8 cellular contexts compared by ENCODE assay signal in genomic region chrX:51892921-51893745, GRCh38. TPM values are rescaled to one million over a fixed set of nuclear protein-coding genes. Genes with fewer than 3 reads are reported as not detected.
DNase-seq lines count a peak whose midpoint lies in the region; ATAC-seq and TF ChIP-seq lines count a peak whose summit lies in the region.

A gene with protein sequence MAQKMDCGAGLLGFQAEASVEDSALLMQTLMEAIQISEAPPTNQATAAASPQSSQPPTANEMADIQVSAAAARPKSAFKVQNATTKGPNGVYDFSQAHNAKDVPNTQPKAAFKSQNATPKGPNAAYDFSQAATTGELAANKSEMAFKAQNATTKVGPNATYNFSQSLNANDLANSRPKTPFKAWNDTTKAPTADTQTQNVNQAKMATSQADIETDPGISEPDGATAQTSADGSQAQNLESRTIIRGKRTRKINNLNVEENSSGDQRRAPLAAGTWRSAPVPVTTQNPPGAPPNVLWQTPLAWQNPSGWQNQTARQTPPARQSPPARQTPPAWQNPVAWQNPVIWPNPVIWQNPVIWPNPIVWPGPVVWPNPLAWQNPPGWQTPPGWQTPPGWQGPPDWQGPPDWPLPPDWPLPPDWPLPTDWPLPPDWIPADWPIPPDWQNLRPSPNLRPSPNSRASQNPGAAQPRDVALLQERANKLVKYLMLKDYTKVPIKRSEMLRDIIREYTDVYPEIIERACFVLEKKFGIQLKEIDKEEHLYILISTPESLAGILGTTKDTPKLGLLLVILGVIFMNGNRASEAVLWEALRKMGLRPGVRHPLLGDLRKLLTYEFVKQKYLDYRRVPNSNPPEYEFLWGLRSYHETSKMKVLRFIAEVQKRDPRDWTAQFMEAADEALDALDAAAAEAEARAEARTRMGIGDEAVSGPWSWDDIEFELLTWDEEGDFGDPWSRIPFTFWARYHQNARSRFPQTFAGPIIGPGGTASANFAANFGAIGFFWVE (plus strand): TSS chrX:51893623. CDS start chrX:51894305, 682 bp downstream.

- H3K4me3 Mint-ChIP-seq in natural killer cell treated with Interleukin-12 subunit alpha and Interleukin-12 subunit beta and Interleukin-15 and Interleukin-18, amount 100 ng/mL, for 72 hours: peak within 1 kb of the TSS; percentile 88

- peaks cover 5% of the 10 kb centered on the region; the same call in 1 of the 2 replicates for H3K4me1 ChIP-seq in HUES64 (ENCODE audit: insufficient read depth, low read length)

- WGBS in HUES64: 1% methylated on average over 33 of the region's 35 CpGs

- POLR2A ChIA-PET in RWPE1 (lab: Yijun Ruan, JAX; ENCODE audit: low non-redundant PET): no interaction called here

- no peak for TF ChIP-seq CTCF in RWPE1 (conservative IDR thresholded peaks at IDR 0.05; ENCODE audit: low read depth)
- no peak for TF ChIP-seq CTCF in fibroblast of the aortic adventitia (IDR thresholded peaks at IDR 0.05; ENCODE audit: insufficient read depth, low read length)

- H3K9me3 ChIP-seq in HUES64 (ENCODE audit: insufficient read depth, low read depth, low read length): no peaks in the 10 kb centered on the region

- H3K9me3 Mint-ChIP-seq in natural killer cell treated with Interleukin-12 subunit alpha and Interleukin-12 subunit beta and Interleukin-15 and Interleukin-18, amount 100 ng/mL, for 72 hours: no peaks in the 10 kb centered on the region

- peak; percentile 64 for ATAC-seq in GM21423 (IDR thresholded peaks at IDR 0.05; ENCODE audit: unreplicated experiment)
- peak; percentile 83 to 88 for ATAC-seq in natural killer cell treated with Interleukin-12 subunit alpha and Interleukin-12 subunit beta and Interleukin-15 and Interleukin-18, amount 100 ng/mL, for 72 hours
- ATAC-seq in stimulated activated naive CD8-positive, alpha-beta T cell treated with anti-CD3 and anti-CD28 coated beads, Interleukin-15, Interleukin-2, amounts not matched to agents 100 U/mL and 50 U/mL, for 24 hours: peak; percentile 96

- CTCF ChIA-PET in RWPE1 (lab: Yijun Ruan, JAX): no interaction called here

- peak; percentile 93 for DNase-seq in Caki2 (ENCODE audit: low read depth)
- peak; percentile 74 for DNase-seq in RWPE1 (ENCODE audit: low spot score)
- peak; percentile 88 for DNase-seq in activated effector memory CD4-positive, alpha-beta T cell treated with anti-CD3 and anti-CD28 coated beads, Interleukin-2, amount 50 U/mL, for 16 hours
- peak; percentile 95 for DNase-seq in fibroblast of the aortic adventitia (ENCODE audit: low read depth)
- DNase-seq in natural killer cell treated with Interleukin-12 subunit alpha and Interleukin-12 subunit beta and Interleukin-15 and Interleukin-18, amount 100 ng/mL, for 72 hours (ENCODE audit: low spot score): no peak
- DNase-seq in stimulated activated naive CD8-positive, alpha-beta T cell treated with anti-CD3 and anti-CD28 coated beads, Interleukin-15, Interleukin-2, amounts not matched to agents 100 U/mL and 50 U/mL, for 24 hours: peak; percentile 83

- H3K27ac ChIP-seq in HUES64 (ENCODE audit: low read depth, low read length): peak within 1 kb of the TSS; percentile 84
- peak within 1 kb of the TSS; percentile 73 for H3K27ac ChIP-seq in RWPE1

- H3K36me3 Mint-ChIP-seq in natural killer cell treated with Interleukin-12 subunit alpha and Interleukin-12 subunit beta and Interleukin-15 and Interleukin-18, amount 100 ng/mL, for 72 hours: no peaks in the 10 kb centered on the region

- H3K27me3 ChIP-seq in HUES64 (ENCODE audit: insufficient read depth, low read length): no peaks in the 10 kb centered on the region

- H3K9ac ChIP-seq in HUES64 (ENCODE audit: low read depth, low read length): peak within 1 kb of the TSS; percentile 91

- in situ Hi-C loops in Caki2 (cut with HindIII; ENCODE audit: low pct_unique_long_range_greater_than_20kb, low sequenced_read_pairs): no loop called here

- H3K36me3 ChIP-seq in HUES64 (ENCODE audit: insufficient read depth, low read length): peaks cover 31% of the 10 kb centered on the region

- H3K4me1 Mint-ChIP-seq in natural killer cell treated with Interleukin-12 subunit alpha and Interleukin-12 subunit beta and Interleukin-15 and Interleukin-18, amount 100 ng/mL, for 72 hours (ENCODE audit: low read depth in 2 of 2): peaks cover 0 to 19% of the 10 kb centered on the region in 2 donors

- peaks cover 0 to 3% of the 10 kb centered on the region in 2 donors for H3K27me3 Mint-ChIP-seq in natural killer cell treated with Interleukin-12 subunit alpha and Interleukin-12 subunit beta and Interleukin-15 and Interleukin-18, amount 100 ng/mL, for 72 hours

- peak within 1 kb of the TSS; percentile 50 to 73 for H3K27ac Mint-ChIP-seq in natural killer cell treated with Interleukin-12 subunit alpha and Interleukin-12 subunit beta and Interleukin-15 and Interleukin-18, amount 100 ng/mL, for 72 hours

- H3K4me3 ChIP-seq in HUES64 (ENCODE audit: low read length): peak within 1 kb of the TSS; percentile 89
- peak within 1 kb of the TSS; percentile 77 for H3K4me3 ChIP-seq in fibroblast of the aortic adventitia (ENCODE audit: low read depth, low read length)

RNA-seq across cellular contexts. Expression of the gene that starts here (rescaled TPM):
- 173 and 175 TPM in 2 replicates for total RNA-seq in Caki2 (2014; rRNA removed; shearing (Covaris generic); ENCODE audit: low replicate concordance)
- 117 TPM for polyA plus RNA-seq in HUES64 (2013, experiment 1 of 2)
- polyA plus RNA-seq in HUES64 (2013, experiment 2 of 2): 144 TPM
- 226 and 388 TPM in 2 replicates for total RNA-seq in fibroblast of the aortic adventitia (ENCODE audit: low replicate concordance)
- 10 to 100 TPM; 30.4 to 35.2 TPM for total RNA-seq in natural killer cell treated with Interleukin-12 subunit alpha and Interleukin-12 subunit beta and Interleukin-15 and Interleukin-18, amount 100 ng/mL, for 72 hours
